Comparison of ENCODE assay signal across 1 cellular context in the genomic region with DNA sequence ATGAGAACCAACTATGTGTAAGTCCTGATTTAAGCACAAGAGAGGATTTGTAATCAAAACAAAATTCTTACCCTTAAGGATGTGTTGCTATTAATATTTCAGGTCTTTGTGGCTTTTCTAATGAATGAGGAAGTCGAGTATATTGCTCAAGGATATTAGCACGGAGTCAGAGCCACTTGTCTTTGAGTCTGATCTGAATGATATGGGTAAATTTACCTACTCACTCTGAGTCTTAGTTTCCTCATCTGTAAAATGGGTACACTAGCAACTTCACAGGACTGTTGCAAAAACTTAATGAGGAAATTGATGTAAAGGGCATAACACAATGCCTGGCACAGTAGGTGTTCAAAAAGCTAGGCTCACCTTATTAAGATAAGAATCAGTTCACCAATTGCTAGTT.
A peak's percentile ranks its signal among the peaks of the same experiment; 100 is the strongest.
TF ChIP-seq lines count a peak whose summit lies in the region.

No MANE protein-coding gene starts in this region.

TF ChIP-seq in K562, 482 proteins besides CTCF, POLR2A, EP300 and RAD21 (continued from another document):
- peak in 1 of 2 experiments; percentile 49; a peak in 1 of 4 replicates for TF ChIP-seq RCOR1 (IDR thresholded peaks at IDR 0.05; ENCODE audit: borderline replicate concordance in 1 of 2, low read depth in 2 of 2, low read length in 2 of 2)
- TF ChIP-seq POLR2G (IDR thresholded peaks at IDR 0.05; ENCODE audit: low read depth, low read length) = no peak
TF ChIP-seq in K562: peak in this region for 9.
